ENCODE assay signal across 8 cellular contexts in the genomic region with DNA sequence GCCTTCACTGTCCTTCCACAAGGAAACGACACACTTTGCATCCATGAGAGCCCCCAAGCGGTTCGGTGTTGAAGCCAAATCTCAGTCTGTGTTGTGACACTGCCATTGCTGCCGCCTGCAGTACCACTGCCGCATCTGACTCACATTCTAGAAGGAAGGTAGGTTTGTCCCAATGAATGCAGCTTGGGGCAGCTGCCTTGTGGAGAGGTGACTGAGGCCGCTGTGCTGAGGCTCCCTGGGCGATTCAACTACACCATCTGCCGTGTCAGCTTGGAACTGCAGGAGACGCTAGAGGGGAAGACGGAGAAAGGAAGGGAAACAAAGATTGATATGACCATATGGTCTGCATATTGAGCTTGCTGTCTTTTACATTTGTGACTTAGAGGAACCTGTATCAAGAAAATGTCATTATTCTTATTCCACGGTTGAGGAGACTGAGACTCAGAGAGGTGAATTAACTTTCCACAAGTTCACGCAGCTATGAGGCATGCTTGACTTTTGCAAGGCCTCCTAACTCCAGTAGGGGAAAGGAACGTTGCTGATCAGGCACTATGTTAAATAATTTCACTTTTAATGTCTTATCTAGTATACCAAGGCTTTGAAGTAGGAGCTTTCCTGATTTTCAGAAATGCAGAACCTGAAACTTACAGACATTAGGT. TPM values are rescaled to one million over a fixed set of nuclear protein-coding genes. Genes with fewer than 3 reads are reported as not detected.
DNase-seq lines count a peak whose midpoint lies in the region; ATAC-seq, FAIRE-seq and TF ChIP-seq lines count a peak whose summit lies in the region.

No MANE protein-coding gene starts in this region.

- FAIRE-seq in bronchial epithelial cell (lab: Jason Lieb, UNC) = peak; percentile 87
- peak; percentile 70 for FAIRE-seq in kidney (lab: Jason Lieb, UNC)

- no peak overlapping the region for H3K9ac ChIP-seq in kidney (ENCODE audit: low read length in 2 of 2)

- DNase-seq in BE2C (peak; percentile 77), NCI-H2196 treated with DMSO at 0.1 percent for 48 hours (lab: John Stamatoyannopoulos, UW; ENCODE audit: unreplicated experiment) (peak; percentile 95), bronchial epithelial cell (ENCODE audit: low read depth) (peak; percentile 77), kidney (peak; percentile 84)
- peak; percentile 72 for DNase-seq in stimulated activated CD4-positive, alpha-beta T cell treated with anti-CD3 and anti-CD28 coated beads, Interleukin-4, amount 100 ng/mL, for 1 hour

- H3K9me3 ChIP-seq in BE2C (no peaks in the 10 kb centered on the region), kidney (ENCODE audit: control insufficient read depth in 1 of 2, low read length in 2 of 2) (no peaks in the 10 kb centered on the region)

- H3K36me3 ChIP-seq in BE2C (no peaks in the 10 kb centered on the region), bronchial epithelial cell (ENCODE audit: control insufficient read depth, insufficient read depth, low read length) (no peaks in the 10 kb centered on the region), kidney (ENCODE audit: control insufficient read depth in 1 of 2, insufficient read depth in 2 of 2, low read length in 2 of 2) (no peaks in the 10 kb centered on the region)

- intact Hi-C loops in kidney (cut with DNase I) = no loop called here

- TF ChIP-seq CTCF in BE2C (IDR thresholded peaks at IDR 0.05; ENCODE audit: low read depth, low read length) (peak; percentile 81), WI38 (IDR thresholded peaks at IDR 0.05; ENCODE audit: low read depth, low read length) (peak; percentile 93), bronchial epithelial cell (IDR thresholded peaks at IDR 0.05; ENCODE audit: insufficient read depth, low read length, severe bottlenecking) (peak; percentile 97), kidney (IDR thresholded peaks at IDR 0.05; ENCODE audit: borderline replicate concordance, extremely low read depth, insufficient read depth) (peak; percentile 87)

- H3K4me3 ChIP-seq in BE2C (ENCODE audit: low read depth, low read length) = no peak overlapping the region
- no peak overlapping the region for H3K4me3 ChIP-seq in WI38 (ENCODE audit: low read depth, low read length)
- H3K4me3 ChIP-seq in bronchial epithelial cell (ENCODE audit: low read depth, low read length) = no peak overlapping the region
- H3K4me3 ChIP-seq in kidney (ENCODE audit: low read length in 2 of 2) = no peak overlapping the region

- H3K4me1 ChIP-seq in BE2C (no peaks in the 10 kb centered on the region; the same call in 1 of the 2 replicates), kidney (ENCODE audit: control insufficient read depth in 1 of 2, insufficient read depth in 1 of 2, low read depth in 1 of 2, low read length in 2 of 2) (no peaks in the 10 kb centered on the region)

- ATAC-seq in GM19043 (IDR thresholded peaks at IDR 0.05; ENCODE audit: low read depth, unreplicated experiment) (peak; percentile 95), HG03175 (IDR thresholded peaks at IDR 0.05; ENCODE audit: unreplicated experiment) (peak; percentile 97)

- H3K27me3 ChIP-seq in BE2C = no peaks in the 10 kb centered on the region
- H3K27me3 ChIP-seq in bronchial epithelial cell (ENCODE audit: control insufficient read depth, insufficient read depth, low read length) = no peaks in the 10 kb centered on the region

- no peak overlapping the region for H3K27ac ChIP-seq in kidney (ENCODE audit: low read depth in 2 of 2, low read length in 2 of 2)

RNA-seq across cellular contexts. Expression of a gene that starts 43.5 kb away (rescaled TPM):
- 15.7 TPM for polyA plus RNA-seq in BE2C (2012; ENCODE audit: insufficient read depth, insufficient read length, low read depth)
- 127 and 157 TPM in 2 replicates for total RNA-seq in bronchial epithelial cell
- total RNA-seq in kidney = 78.8 TPM
- 31.6 TPM for polyA plus RNA-seq in kidney (ENCODE audit: insufficient read depth, low read depth, low replicate concordance)
